19 cellular contexts compared by ENCODE assay signal in genomic region chr12:32435921-32436710, GRCh38. TPM values are rescaled to one million over a fixed set of nuclear protein-coding genes. Genes with fewer than 3 reads are reported as not detected.
DNase-seq lines count a peak whose midpoint lies in the region; ATAC-seq and TF ChIP-seq lines count a peak whose summit lies in the region.
"Had no signal": no experiment of that assay in that cellular context is flagged by ENCODE, and none has a peak within 500 bp of the region (broad histone marks: within the 10 kb centered on the region; RNA-seq: fewer than 3 reads in every experiment).

No MANE protein-coding gene starts in this region.

- H3K4me3 ChIP-seq in RWPE2 (ENCODE audit: severe bottlenecking) (no peak overlapping the region), skeletal muscle satellite cell (ENCODE audit: low read length) (no peak overlapping the region)
- H3K4me3 ChIP-seq: GM12878, spleen had no signal

- H3K9me3 ChIP-seq in RWPE2 (ENCODE audit: severe bottlenecking) (peaks cover 2% of the 10 kb centered on the region), skeletal muscle satellite cell (replicated peaks; ENCODE audit: low read length) (no peaks in the 10 kb centered on the region)
- H3K9me3 ChIP-seq: spleen had no signal

- peaks cover 57% of the 10 kb centered on the region for H3K4me1 ChIP-seq in RWPE2 (ENCODE audit: insufficient read depth, poor library complexity, severe bottlenecking)
- H3K4me1 ChIP-seq in skeletal muscle satellite cell (ENCODE audit: control insufficient read depth, insufficient read depth, low read length): peaks cover 33% of the 10 kb centered on the region
- H3K4me1 ChIP-seq: spleen had no signal

- H3K36me3 ChIP-seq in RWPE2 (ENCODE audit: low read depth): peaks cover 19% of the 10 kb centered on the region; the same call in 1 of the 2 replicates
- no peaks in the 10 kb centered on the region for H3K36me3 ChIP-seq in skeletal muscle satellite cell (ENCODE audit: insufficient read depth, low read length)
- H3K36me3 ChIP-seq: spleen had no signal

- DNase-seq in H4 (ENCODE audit: low spot score) (peak; percentile 63), RWPE2 (ENCODE audit: low spot score) (no peak), islet precursor cell (peak; percentile 58), Kasumi-1 (lab: John Stamatoyannopoulos, UW) (no peak)
- DNase-seq: activated B cell treated with CpG ODN at 0.5 μM for 24 hours; activated CD8-positive, alpha-beta memory T cell treated with anti-CD3 and anti-CD28 coated beads, Interleukin-2, amount 50 U/mL, for 4 hours; activated naive CD4-positive, alpha-beta T cell treated with anti-CD3 and anti-CD28 coated beads for 36 hours; effector memory CD8-positive, alpha-beta T cell; foreskin melanocyte; HFFc6; NCI-H1694; NCI-H524; spleen; stimulated activated naive CD4-positive, alpha-beta T cell treated with Interleukin-2 at 50 U/mL for 16 hours; T-helper 1 cell had no signal

- H3K27ac ChIP-seq in RWPE2 (ENCODE audit: poor library complexity, severe bottlenecking): peak overlapping the region; percentile 92
- H3K27ac ChIP-seq: spleen had no signal

- H3K4me2 ChIP-seq in skeletal muscle satellite cell (ENCODE audit: low read length): peak overlapping the region; percentile 28

- no peak overlapping the region for H3K9ac ChIP-seq in skeletal muscle satellite cell (ENCODE audit: low read depth, low read length)

- no peak for TF ChIP-seq CTCF in RWPE2 (IDR thresholded peaks at IDR 0.05; ENCODE audit: poor library complexity, severe bottlenecking)

- H3K27me3 ChIP-seq in RWPE2 (ENCODE audit: insufficient read depth, poor library complexity, severe bottlenecking) (no peaks in the 10 kb centered on the region), skeletal muscle satellite cell (ENCODE audit: control insufficient read depth, insufficient read depth, low read length) (no peaks in the 10 kb centered on the region)
- H3K27me3 ChIP-seq: spleen had no signal

- ATAC-seq in RWPE2 (ENCODE audit: low read depth) (no peak), HG03565 (IDR thresholded peaks at IDR 0.05; ENCODE audit: unreplicated experiment) (no peak), GM18909 (IDR thresholded peaks at IDR 0.05; ENCODE audit: poor library complexity, unreplicated experiment) (no peak)
- ATAC-seq: effector memory CD8-positive, alpha-beta T cell; GM12878 had no signal

RNA-seq across cellular contexts. Expression of gene FGD4, which starts 36.8 kb away (rescaled TPM):
- total RNA-seq in H4 (2014; rRNA removed; shearing (Covaris generic)): 1.4 and 2.2 TPM in 2 replicates
- total RNA-seq in skeletal muscle satellite cell (2012; rRNA removed): 6.8 and 15.9 TPM in 2 replicates

Comparison
In these comparisons a context has a peak if more than half of its experiments do, and no peak if none do; other contexts are left out.
1. DNase-seq: peak in H4 (single experiment) and islet precursor cell (single experiment); none in RWPE2 (single experiment) and Kasumi-1 (0 of 2).